Comparison of ENCODE assay signal across 2 cellular contexts in the genomic region with DNA sequence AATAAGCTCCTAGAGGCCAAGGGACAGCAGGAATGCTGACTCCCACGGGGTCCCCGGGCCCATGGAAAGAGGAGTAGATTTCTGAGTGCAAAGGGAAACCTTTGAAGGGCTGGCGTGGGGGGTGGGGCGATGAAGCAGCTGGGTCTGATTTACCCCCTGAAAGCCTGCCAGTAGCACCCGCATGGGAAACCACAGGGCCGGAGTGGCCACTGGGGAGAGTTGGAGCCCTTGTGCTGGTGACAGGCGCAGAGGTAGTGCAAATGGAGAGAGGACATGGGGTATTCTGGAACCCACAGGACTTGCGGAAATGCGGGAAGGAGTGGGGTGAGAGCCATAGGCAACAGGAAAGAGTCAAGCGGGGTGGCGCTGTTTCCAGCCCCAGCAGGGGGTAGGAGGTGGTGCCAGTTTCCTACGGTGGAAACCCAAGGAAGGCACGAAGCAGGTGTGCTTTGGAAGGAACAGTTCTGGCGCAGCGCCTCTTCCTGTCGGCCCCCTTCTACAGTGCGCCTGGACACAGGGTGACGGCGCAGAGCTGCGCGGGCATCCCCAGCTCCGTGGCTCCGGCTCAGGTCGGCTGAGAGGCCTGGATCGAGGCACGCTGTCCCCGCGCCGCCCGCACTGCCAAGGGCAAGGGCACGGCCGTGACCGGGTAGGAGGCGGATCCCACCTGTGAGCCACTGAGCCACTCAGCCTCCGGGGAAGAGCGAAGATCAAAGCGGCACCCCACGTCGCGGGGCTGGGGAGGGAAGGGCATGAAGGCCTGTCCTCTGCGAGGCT.
TF ChIP-seq lines count a peak whose summit lies in the region.

No MANE protein-coding gene starts in this region.

TF ChIP-seq in GM23338, 12 proteins besides CTCF, POLR2A, EP300 and RAD21 (continued from another document):
- TF ChIP-seq ZNF331 (CRISPR knock-in tag; IDR thresholded peaks at IDR 0.05; ENCODE audit: low read depth) (no peak), POLR2AphosphoS5 (IDR thresholded peaks at IDR 0.05; ENCODE audit: low read depth) (no peak; the same call in 1 of the 2 replicates)
- TF ChIP-seq, protein P1, sequence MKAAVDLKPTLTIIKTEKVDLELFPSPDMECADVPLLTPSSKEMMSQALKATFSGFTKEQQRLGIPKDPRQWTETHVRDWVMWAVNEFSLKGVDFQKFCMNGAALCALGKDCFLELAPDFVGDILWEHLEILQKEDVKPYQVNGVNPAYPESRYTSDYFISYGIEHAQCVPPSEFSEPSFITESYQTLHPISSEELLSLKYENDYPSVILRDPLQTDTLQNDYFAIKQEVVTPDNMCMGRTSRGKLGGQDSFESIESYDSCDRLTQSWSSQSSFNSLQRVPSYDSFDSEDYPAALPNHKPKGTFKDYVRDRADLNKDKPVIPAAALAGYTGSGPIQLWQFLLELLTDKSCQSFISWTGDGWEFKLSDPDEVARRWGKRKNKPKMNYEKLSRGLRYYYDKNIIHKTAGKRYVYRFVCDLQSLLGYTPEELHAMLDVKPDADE (IDR thresholded peaks at IDR 0.05), result no peak

TF ChIP-seq in WTC11, 78 proteins besides CTCF, POLR2A, EP300 and RAD21 (continued from another document):
- TF ChIP-seq JUN (CRISPR knock-in tag; IDR thresholded peaks at IDR 0.05) (no peak), ZNF219 (CRISPR knock-in tag; IDR thresholded peaks at IDR 0.05; ENCODE audit: borderline replicate concordance) (no peak), FOXP1 (CRISPR knock-in tag; IDR thresholded peaks at IDR 0.05; ENCODE audit: borderline replicate concordance) (peak; percentile 63; the same call in 1 of the 2 replicates), ZNF423 (CRISPR knock-in tag; IDR thresholded peaks at IDR 0.05) (peak; percentile 28; the same call in 1 of the 2 replicates), RELA (CRISPR knock-in tag; IDR thresholded peaks at IDR 0.05; ENCODE audit: borderline replicate concordance) (peak; percentile 57; the same call in 1 of the 2 replicates)
- TF ChIP-seq, protein P2, sequence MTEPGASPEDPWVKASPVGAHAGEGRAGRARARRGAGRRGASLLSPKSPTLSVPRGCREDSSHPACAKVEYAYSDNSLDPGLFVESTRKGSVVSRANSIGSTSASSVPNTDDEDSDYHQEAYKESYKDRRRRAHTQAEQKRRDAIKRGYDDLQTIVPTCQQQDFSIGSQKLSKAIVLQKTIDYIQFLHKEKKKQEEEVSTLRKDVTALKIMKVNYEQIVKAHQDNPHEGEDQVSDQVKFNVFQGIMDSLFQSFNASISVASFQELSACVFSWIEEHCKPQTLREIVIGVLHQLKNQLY (CRISPR knock-in tag; IDR thresholded peaks at IDR 0.05), result no peak
